In the genomic region with DNA sequence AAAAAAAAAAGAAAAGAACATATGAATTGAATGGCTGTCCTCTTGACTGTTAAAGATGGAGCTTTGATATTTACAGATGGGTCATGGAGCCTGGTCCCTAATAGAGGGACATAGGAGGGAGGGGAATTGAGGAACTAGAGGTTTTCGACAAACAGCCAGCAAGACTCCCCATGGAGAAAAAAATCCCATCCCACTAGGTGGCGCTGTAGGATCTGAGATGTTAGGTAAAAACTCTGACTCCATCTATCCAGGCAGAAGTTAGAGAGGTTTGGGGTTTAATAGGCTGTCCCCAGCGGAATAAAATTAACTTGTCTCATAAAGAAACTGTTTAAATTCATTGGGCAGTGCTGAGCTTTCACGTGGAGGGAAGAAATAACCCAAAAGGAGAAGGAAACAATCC, we compare ENCODE assay signal across 8 cellular contexts. TPM values are rescaled to one million over a fixed set of nuclear protein-coding genes. Genes with fewer than 3 reads are reported as not detected.
DNase-seq lines count a peak whose midpoint lies in the region; ATAC-seq and TF ChIP-seq lines count a peak whose summit lies in the region.

No MANE protein-coding gene starts in this region.

- peaks cover 0 to 9% (median 0%) of the 10 kb centered on the region in 9 donors for H3K4me1 ChIP-seq in heart right ventricle

- H3K4me3 ChIP-seq in heart right ventricle, result peak overlapping the region in 2 of 10 donors; percentile 33 to 37

- H3K36me3 ChIP-seq in heart right ventricle, result no peaks in the 10 kb centered on the region

- H3K27ac ChIP-seq in heart right ventricle, result no peak overlapping the region

- peak; percentile 22 to 78 (median 63) for TF ChIP-seq CTCF in heart right ventricle (IDR thresholded peaks at IDR 0.05)

- H3K9me3 ChIP-seq in heart right ventricle, result peaks cover 0 to 44% (median 16%) of the 10 kb centered on the region in 11 donors

- in situ Hi-C loops in SK-MEL-5 (cut with HindIII; ENCODE audit: low pct_unique_long_range_greater_than_20kb, low sequenced_read_pairs), result no loop called here

- intact Hi-C loops in heart right ventricle (cut with DNase I), result loop anchor here in 1 of 10 donors (10.0 kb wide), 1 partner anchor 127 kb away; no protein-coding TSS in a partner anchor

- 75 to 76% methylated on average over 4 of the region's 4 CpGs for WGBS in heart right ventricle, 2 donors

- peak; percentile 58 for ATAC-seq in HG03108 (IDR thresholded peaks at IDR 0.05; ENCODE audit: unreplicated experiment)
- ATAC-seq in heart right ventricle, result peak in 7 of 8 donors; percentile 33 to 79 (median 63)

- no peaks in the 10 kb centered on the region for H3K27me3 ChIP-seq in heart right ventricle

- DNase-seq in DMS53 (lab: John Stamatoyannopoulos, UW), result peak; percentile 61
- no peak for DNase-seq in DMS53 treated with DMSO at 0.1 percent for 48 hours (lab: John Stamatoyannopoulos, UW; ENCODE audit: unreplicated experiment)
- peak; percentile 74 for DNase-seq in SK-MEL-5 (ENCODE audit: low read depth, low spot score)
- peak; percentile 70 for DNase-seq in activated naive CD4-positive, alpha-beta T cell treated with Interleukin-2 at 50 U/mL for 16 hours
- peak in 1 of 2 donors; percentile 80 for DNase-seq in heart right ventricle
- DNase-seq in stimulated activated CD4-positive, alpha-beta T cell treated with anti-CD3 and anti-CD28 coated beads, Interleukin-12 subunit alpha, Interleukin-12 subunit beta, amount 100 ng/mL, for 48 hours (ENCODE audit: low read depth in 2 of 3, low spot score in 1 of 3), result peak; percentile 50 to 85 (median 68)
- DNase-seq in NCI-H2081 treated with DMSO at 0.1 percent for 48 hours (lab: John Stamatoyannopoulos, UW), result no peak

RNA-seq across cellular contexts. Expression of a gene that starts 45.9 kb away (rescaled TPM):
- 79.3 and 92.1 TPM in 2 replicates for total RNA-seq in SK-MEL-5 (2014; rRNA removed; shearing (Covaris generic))
- polyA plus RNA-seq in SK-MEL-5 (2015; cell fraction: cytosol; rRNA removed), result 109 and 118 TPM in 2 replicates
- polyA plus RNA-seq in SK-MEL-5 (2015; cell fraction: nucleus; rRNA removed), result 78.4 and 105 TPM in 2 replicates
- 10 to 100 TPM; 27.3 to 82.6 (median 49.8) TPM for total RNA-seq in heart right ventricle
- polyA plus RNA-seq in heart right ventricle, result 10 to 100 TPM; 46.9 to 97.6 TPM

Comparison
In these comparisons a context has a peak if more than half of its experiments do, and no peak if none do; other contexts are left out.
1. DNase-seq: peak in DMS53 (single experiment), SK-MEL-5 (single experiment), activated naive CD4-positive, alpha-beta T cell treated with Interleukin-2 at 50 U/mL for 16 hours (single experiment) and stimulated activated CD4-positive, alpha-beta T cell treated with anti-CD3 and anti-CD28 coated beads, Interleukin-12 subunit alpha, Interleukin-12 subunit beta, amount 100 ng/mL, for 48 hours (3 of 3); none in DMS53 treated with DMSO at 0.1 percent for 48 hours (single experiment) and NCI-H2081 treated with DMSO at 0.1 percent for 48 hours (single experiment).